ENCODE assay signal across 8 cellular contexts in genomic region chr2:162890690-162891311, GRCh38. TPM values are rescaled to one million over a fixed set of nuclear protein-coding genes. Genes with fewer than 3 reads are reported as not detected.
DNase-seq lines count a peak whose midpoint lies in the region; ATAC-seq, FAIRE-seq and TF ChIP-seq lines count a peak whose summit lies in the region.

No MANE protein-coding gene starts in this region.

- intact Hi-C loops in activated CD4-positive, alpha-beta T cell treated with anti-CD3 and anti-CD28 coated beads for 36 hours (cut with DNase I, micrococcal nuclease), result loop anchor here (1.0 to 5.0 kb wide), 2 partner anchors 242 kb away; no protein-coding TSS in a partner anchor
- intact Hi-C loops in HepG2 (cut with micrococcal nuclease; ENCODE audit: unreplicated experiment), result loop anchor here (1.0 to 10.0 kb wide), 3 partner anchors 242 to 1604 kb away; no protein-coding TSS in a partner anchor

- H3K27me3 ChIP-seq in brain microvascular endothelial cell (replicated peaks) (no peaks in the 10 kb centered on the region), HepG2 (ENCODE audit: control insufficient read depth in 1 of 2, insufficient read depth in 2 of 2, low read length in 2 of 2) (no peaks in the 10 kb centered on the region; a peak in 1 of 5 replicates)

- in situ Hi-C loops in brain microvascular endothelial cell (cut with HindIII; ENCODE audit: low pct_ligation_motif_present, low sequenced_read_pairs) (no loop called here), HepG2 (cut with HindIII; ENCODE audit: extremely low pct_ligation_motif_present, low pct_unique_long_range_greater_than_20kb) (no loop called here)

- H3K27me3 Mint-ChIP-seq in activated CD4-positive, alpha-beta T cell treated with anti-CD3 and anti-CD28 coated beads for 36 hours, result no peaks in the 10 kb centered on the region
- no peaks in the 10 kb centered on the region for H3K27me3 Mint-ChIP-seq in T-helper 17 cell

- peak; percentile 65 for TF ChIP-seq CTCF in GM20000 (IDR thresholded peaks at IDR 0.05; ENCODE audit: extremely low read depth, missing control alignments)
- peak; percentile 82 for TF ChIP-seq CTCF in brain microvascular endothelial cell (IDR thresholded peaks at IDR 0.05; ENCODE audit: low read depth, low read length, missing control alignments)
- TF ChIP-seq CTCF in HepG2 (CRISPR knock-in tag; IDR thresholded peaks at IDR 0.05), result peak; percentile 86

- no peak overlapping the region for H3K9ac ChIP-seq in HepG2 (ENCODE audit: insufficient read depth, low read depth, low read length)

- no peak overlapping the region for H3K4me3 ChIP-seq in brain microvascular endothelial cell (ENCODE audit: low read depth, low read length)
- H3K4me3 ChIP-seq in HepG2 (replicated peaks in 1 of 3; ENCODE audit: insufficient read depth in 1 of 3, low read depth in 2 of 3, low read length in 3 of 3), result no peak overlapping the region

- no peaks in the 10 kb centered on the region for H3K36me3 Mint-ChIP-seq in activated CD4-positive, alpha-beta T cell treated with anti-CD3 and anti-CD28 coated beads for 36 hours (ENCODE audit: low read depth)
- no peaks in the 10 kb centered on the region for H3K36me3 Mint-ChIP-seq in T-helper 17 cell (ENCODE audit: low read depth)

- TF ChIP-seq EP300 in HepG2 (IDR thresholded peaks at IDR 0.05; ENCODE audit: low read depth in 2 of 2, low read length in 2 of 2) (no peak), HepG2 (CRISPR knock-in tag; IDR thresholded peaks at IDR 0.05; ENCODE audit: borderline replicate concordance) (no peak)

- no peaks in the 10 kb centered on the region for H3K9me3 ChIP-seq in HepG2 (ENCODE audit: low read length)
- H3K9me3 ChIP-seq in T-helper 17 cell (ENCODE audit: control insufficient read depth, low read length, poor library complexity, severe bottlenecking), result no peaks in the 10 kb centered on the region

- H3K79me2 ChIP-seq in HepG2 (ENCODE audit: insufficient read depth, low read length), result no peaks in the 10 kb centered on the region

- no peak for ATAC-seq in activated CD4-positive, alpha-beta T cell treated with anti-CD3 and anti-CD28 coated beads for 36 hours
- ATAC-seq in HG03439 (IDR thresholded peaks at IDR 0.05; ENCODE audit: unreplicated experiment) (peak; percentile 91), HepG2 (peak; percentile 86), T-helper 17 cell (no peak)

- FAIRE-seq in HepG2 (lab: Jason Lieb, UNC), result peak; percentile 89

- POLR2A ChIA-PET in activated CD4-positive, alpha-beta T cell treated with anti-CD3 and anti-CD28 coated beads for 36 hours (lab: Charles Lee), result no interaction called here
- POLR2A ChIA-PET in HepG2 (lab: Yijun Ruan, JAX), result no interaction called here

- H4K20me1 ChIP-seq in HepG2 (ENCODE audit: insufficient read depth, low read length), result no peaks in the 10 kb centered on the region

- peak; percentile 25 for DNase-seq in activated CD4-positive, alpha-beta T cell treated with anti-CD3 and anti-CD28 coated beads for 36 hours
- DNase-seq in activated CD4-positive, alpha-beta T cell treated with anti-CD3 and anti-CD28 coated beads for 1 hour, result no peak
- DNase-seq in GM20000 (ENCODE audit: low spot score) (peak; percentile 29), NCI-H446 (lab: John Stamatoyannopoulos, UW) (peak; percentile 66 to 88), brain microvascular endothelial cell (peak; percentile 63), HepG2 (ENCODE audit: low spot score) (peak; percentile 62), T-helper 17 cell (no peak)

- H3K27ac ChIP-seq in brain microvascular endothelial cell, result no peak overlapping the region
- no peak overlapping the region for H3K27ac ChIP-seq in HepG2 (ENCODE audit: extremely low read length, insufficient read depth, low read length)

- CTCF ChIA-PET in activated CD4-positive, alpha-beta T cell treated with anti-CD3 and anti-CD28 coated beads for 36 hours (lab: Charles Lee), result interaction anchor here (0.9 to 1.3 kb wide), 2 partner anchors 8 to 405 kb away, joined by 3 read pairs; no protein-coding TSS in a partner anchor
- CTCF ChIA-PET in HepG2 (lab: Yijun Ruan, JAX; ENCODE audit: low intra/inter-chr PET ratio, low total read pairs), result interaction anchor here (2.6 kb wide), 1 partner anchor 242 kb away, joined by 31 read pairs; no protein-coding TSS in a partner anchor

- H3K4me1 ChIP-seq in HepG2 (ENCODE audit: insufficient read depth, low read length), result no peaks in the 10 kb centered on the region

- WGBS in HepG2 (ENCODE audit: low lambda C conversion rate), result under 1% methylated on average over 4 of the region's 4 CpGs

- H3K4me3 Mint-ChIP-seq in activated CD4-positive, alpha-beta T cell treated with anti-CD3 and anti-CD28 coated beads for 36 hours, result no peak overlapping the region
- H3K4me3 Mint-ChIP-seq in T-helper 17 cell, result no peak overlapping the region

- H3K4me2 ChIP-seq in HepG2 (ENCODE audit: low read depth, low read length), result peak overlapping the region; percentile 22; the same call in 1 of the 2 replicates

- no peak for TF ChIP-seq POLR2A in HepG2 (IDR thresholded peaks at IDR 0.05; ENCODE audit: insufficient read depth in 1 of 2, low read depth in 2 of 2, low read length in 2 of 2)

- H2AFZ ChIP-seq in HepG2 (ENCODE audit: low read length), result no peak overlapping the region

- no peak overlapping the region for H3K27ac Mint-ChIP-seq in activated CD4-positive, alpha-beta T cell treated with anti-CD3 and anti-CD28 coated beads for 36 hours
- no peak overlapping the region for H3K27ac Mint-ChIP-seq in T-helper 17 cell

- H3K36me3 ChIP-seq in brain microvascular endothelial cell (replicated peaks), result no peaks in the 10 kb centered on the region
- H3K36me3 ChIP-seq in HepG2 (replicated peaks in 1 of 2; ENCODE audit: control insufficient read depth in 1 of 2, insufficient read depth in 2 of 2, low read length in 2 of 2), result no peaks in the 10 kb centered on the region

- peaks cover 3% of the 10 kb centered on the region for H3K9me3 Mint-ChIP-seq in activated CD4-positive, alpha-beta T cell treated with anti-CD3 and anti-CD28 coated beads for 36 hours (ENCODE audit: low read depth)

- no TSS peak for BruUV-seq in HepG2 (replicated peaks; lab: Mats Ljungman, UMichigan)

- no peaks in the 10 kb centered on the region for H3K4me1 Mint-ChIP-seq in activated CD4-positive, alpha-beta T cell treated with anti-CD3 and anti-CD28 coated beads for 36 hours
- H3K4me1 Mint-ChIP-seq in T-helper 17 cell, result no peaks in the 10 kb centered on the region

- TF ChIP-seq RAD21 in HepG2 (CRISPR knock-in tag; IDR thresholded peaks at IDR 0.05), result peak; percentile 51

TF ChIP-seq in HepG2, 621 proteins besides CTCF, POLR2A, EP300 and RAD21:
- TF ChIP-seq BCL6 (CRISPR knock-in tag; IDR thresholded peaks at IDR 0.05) (no peak), YY1 (IDR thresholded peaks at IDR 0.05; ENCODE audit: insufficient read depth, insufficient replicate concordance, low read depth, low read length) (peak; percentile 35), ZNF3 (CRISPR knock-in tag; IDR thresholded peaks at IDR 0.05) (peak; percentile 97), WIZ (CRISPR knock-in tag; IDR thresholded peaks at IDR 0.05) (no peak), ZNF619 (CRISPR knock-in tag; IDR thresholded peaks at IDR 0.05) (no peak), SMC3 (IDR thresholded peaks at IDR 0.05; ENCODE audit: low read length) (peak; percentile 77), STAG1 (CRISPR knock-in tag; IDR thresholded peaks at IDR 0.05) (peak; percentile 79)

RNA-seq across cellular contexts. Expression of gene KCNH7, which starts 52.2 kb away (rescaled TPM):
- not detected for total RNA-seq in activated CD4-positive, alpha-beta T cell treated with anti-CD3 and anti-CD28 coated beads for 36 hours
- total RNA-seq in HepG2 (2016; rRNA removed; fragmentation: Illumina TruSeq; extraction: Trizol) (not detected in 2 replicates), T-helper 17 cell (not detected)
- not detected in 2 replicates for total RNA-seq in HepG2 (2016; cell fraction: cytosol; rRNA removed; fragmentation: Illumina TruSeq; extraction: Trizol; ENCODE audit: low read depth)
- not detected in 2 replicates for total RNA-seq in HepG2 (2016; cell fraction: insoluble cytoplasmic fraction; rRNA removed; fragmentation: Illumina TruSeq; extraction: Trizol)
- total RNA-seq in HepG2 (2016; cell fraction: membrane; rRNA removed; fragmentation: Illumina TruSeq; extraction: Trizol), result not detected in 2 replicates
- not detected in 2 replicates for total RNA-seq in HepG2 (2016; cell fraction: nucleus; rRNA removed; fragmentation: Illumina TruSeq; extraction: Trizol)
- not detected in 2 replicates for polyA plus RNA-seq in HepG2 (2011; rRNA removed)
- polyA plus RNA-seq in HepG2 (2011; cell fraction: cytosol; rRNA removed), result not detected in 2 replicates
- polyA plus RNA-seq in HepG2 (2011; cell fraction: nucleus; rRNA removed), result not detected in 2 replicates
- polyA plus RNA-seq in HepG2 (2012), result not detected in 2 replicates
- polyA plus RNA-seq in HepG2 (2016; cell fraction: cytosol; fragmentation: Illumina TruSeq; extraction: Trizol; ENCODE audit: low read depth), result not detected in 2 replicates
- not detected in 2 replicates for polyA plus RNA-seq in HepG2 (2016; cell fraction: insoluble cytoplasmic fraction; fragmentation: Illumina TruSeq; extraction: Trizol; ENCODE audit: low read depth)
- polyA plus RNA-seq in HepG2 (2016; cell fraction: membrane; fragmentation: Illumina TruSeq; extraction: Trizol; ENCODE audit: low read depth), result not detected in 2 replicates
- not detected in 2 replicates for polyA plus RNA-seq in HepG2 (2016; cell fraction: nucleus; fragmentation: Illumina TruSeq; extraction: Trizol; ENCODE audit: insufficient read depth, low read depth)
- not detected in 2 replicates for polyA minus RNA-seq in HepG2 (2011; rRNA and poly(A)+ RNA removed; ENCODE audit: low replicate concordance)
- not detected in 2 replicates for polyA minus RNA-seq in HepG2 (2011; cell fraction: cytosol; rRNA and poly(A)+ RNA removed)
- polyA minus RNA-seq in HepG2 (2011; cell fraction: nucleus; rRNA and poly(A)+ RNA removed), result not detected in 2 replicates

Comparison
In these comparisons a context has a peak if more than half of its experiments do, and no peak if none do; other contexts are left out.
1. DNase-seq: peak in activated CD4-positive, alpha-beta T cell treated with anti-CD3 and anti-CD28 coated beads for 36 hours (single experiment), GM20000 (single experiment), NCI-H446 (2 of 2), brain microvascular endothelial cell (single experiment) and HepG2 (single experiment); none in activated CD4-positive, alpha-beta T cell treated with anti-CD3 and anti-CD28 coated beads for 1 hour (single experiment) and T-helper 17 cell (0 of 3).
2. ATAC-seq: peak in HG03439 (single experiment) and HepG2 (single experiment); none in activated CD4-positive, alpha-beta T cell treated with anti-CD3 and anti-CD28 coated beads for 36 hours (single experiment) and T-helper 17 cell (single experiment).
3. Peak in every context shown above with its lines, with median percentiles within 50 percentile points of each other: CTCF ChIP-seq.